1 cellular context compared by ENCODE assay signal in the genomic region with DNA sequence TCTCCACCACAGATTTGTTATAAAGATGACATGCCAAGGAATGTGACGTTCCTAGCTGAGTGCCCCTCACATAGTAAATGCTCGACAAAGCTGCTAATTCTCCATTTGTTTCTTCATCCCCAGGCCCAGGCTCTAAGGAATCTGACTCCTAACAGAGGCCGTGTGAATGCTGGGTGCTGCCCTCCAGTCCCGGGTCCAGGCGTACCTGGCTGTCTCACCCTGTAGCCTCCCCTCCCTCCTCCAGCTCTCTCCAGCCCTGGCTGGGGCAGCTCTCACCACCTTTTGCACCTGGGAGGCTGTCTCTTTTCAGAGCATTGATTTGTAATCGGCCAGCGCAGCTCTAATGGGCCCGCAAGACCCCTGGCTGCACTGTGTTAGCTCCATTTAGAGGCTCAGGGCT.
TF ChIP-seq lines count a peak whose summit lies in the region.

No MANE protein-coding gene starts in this region.

TF ChIP-seq in GM23338, 12 proteins besides CTCF, POLR2A, EP300 and RAD21 (continued from another document):
- TF ChIP-seq, protein P1, sequence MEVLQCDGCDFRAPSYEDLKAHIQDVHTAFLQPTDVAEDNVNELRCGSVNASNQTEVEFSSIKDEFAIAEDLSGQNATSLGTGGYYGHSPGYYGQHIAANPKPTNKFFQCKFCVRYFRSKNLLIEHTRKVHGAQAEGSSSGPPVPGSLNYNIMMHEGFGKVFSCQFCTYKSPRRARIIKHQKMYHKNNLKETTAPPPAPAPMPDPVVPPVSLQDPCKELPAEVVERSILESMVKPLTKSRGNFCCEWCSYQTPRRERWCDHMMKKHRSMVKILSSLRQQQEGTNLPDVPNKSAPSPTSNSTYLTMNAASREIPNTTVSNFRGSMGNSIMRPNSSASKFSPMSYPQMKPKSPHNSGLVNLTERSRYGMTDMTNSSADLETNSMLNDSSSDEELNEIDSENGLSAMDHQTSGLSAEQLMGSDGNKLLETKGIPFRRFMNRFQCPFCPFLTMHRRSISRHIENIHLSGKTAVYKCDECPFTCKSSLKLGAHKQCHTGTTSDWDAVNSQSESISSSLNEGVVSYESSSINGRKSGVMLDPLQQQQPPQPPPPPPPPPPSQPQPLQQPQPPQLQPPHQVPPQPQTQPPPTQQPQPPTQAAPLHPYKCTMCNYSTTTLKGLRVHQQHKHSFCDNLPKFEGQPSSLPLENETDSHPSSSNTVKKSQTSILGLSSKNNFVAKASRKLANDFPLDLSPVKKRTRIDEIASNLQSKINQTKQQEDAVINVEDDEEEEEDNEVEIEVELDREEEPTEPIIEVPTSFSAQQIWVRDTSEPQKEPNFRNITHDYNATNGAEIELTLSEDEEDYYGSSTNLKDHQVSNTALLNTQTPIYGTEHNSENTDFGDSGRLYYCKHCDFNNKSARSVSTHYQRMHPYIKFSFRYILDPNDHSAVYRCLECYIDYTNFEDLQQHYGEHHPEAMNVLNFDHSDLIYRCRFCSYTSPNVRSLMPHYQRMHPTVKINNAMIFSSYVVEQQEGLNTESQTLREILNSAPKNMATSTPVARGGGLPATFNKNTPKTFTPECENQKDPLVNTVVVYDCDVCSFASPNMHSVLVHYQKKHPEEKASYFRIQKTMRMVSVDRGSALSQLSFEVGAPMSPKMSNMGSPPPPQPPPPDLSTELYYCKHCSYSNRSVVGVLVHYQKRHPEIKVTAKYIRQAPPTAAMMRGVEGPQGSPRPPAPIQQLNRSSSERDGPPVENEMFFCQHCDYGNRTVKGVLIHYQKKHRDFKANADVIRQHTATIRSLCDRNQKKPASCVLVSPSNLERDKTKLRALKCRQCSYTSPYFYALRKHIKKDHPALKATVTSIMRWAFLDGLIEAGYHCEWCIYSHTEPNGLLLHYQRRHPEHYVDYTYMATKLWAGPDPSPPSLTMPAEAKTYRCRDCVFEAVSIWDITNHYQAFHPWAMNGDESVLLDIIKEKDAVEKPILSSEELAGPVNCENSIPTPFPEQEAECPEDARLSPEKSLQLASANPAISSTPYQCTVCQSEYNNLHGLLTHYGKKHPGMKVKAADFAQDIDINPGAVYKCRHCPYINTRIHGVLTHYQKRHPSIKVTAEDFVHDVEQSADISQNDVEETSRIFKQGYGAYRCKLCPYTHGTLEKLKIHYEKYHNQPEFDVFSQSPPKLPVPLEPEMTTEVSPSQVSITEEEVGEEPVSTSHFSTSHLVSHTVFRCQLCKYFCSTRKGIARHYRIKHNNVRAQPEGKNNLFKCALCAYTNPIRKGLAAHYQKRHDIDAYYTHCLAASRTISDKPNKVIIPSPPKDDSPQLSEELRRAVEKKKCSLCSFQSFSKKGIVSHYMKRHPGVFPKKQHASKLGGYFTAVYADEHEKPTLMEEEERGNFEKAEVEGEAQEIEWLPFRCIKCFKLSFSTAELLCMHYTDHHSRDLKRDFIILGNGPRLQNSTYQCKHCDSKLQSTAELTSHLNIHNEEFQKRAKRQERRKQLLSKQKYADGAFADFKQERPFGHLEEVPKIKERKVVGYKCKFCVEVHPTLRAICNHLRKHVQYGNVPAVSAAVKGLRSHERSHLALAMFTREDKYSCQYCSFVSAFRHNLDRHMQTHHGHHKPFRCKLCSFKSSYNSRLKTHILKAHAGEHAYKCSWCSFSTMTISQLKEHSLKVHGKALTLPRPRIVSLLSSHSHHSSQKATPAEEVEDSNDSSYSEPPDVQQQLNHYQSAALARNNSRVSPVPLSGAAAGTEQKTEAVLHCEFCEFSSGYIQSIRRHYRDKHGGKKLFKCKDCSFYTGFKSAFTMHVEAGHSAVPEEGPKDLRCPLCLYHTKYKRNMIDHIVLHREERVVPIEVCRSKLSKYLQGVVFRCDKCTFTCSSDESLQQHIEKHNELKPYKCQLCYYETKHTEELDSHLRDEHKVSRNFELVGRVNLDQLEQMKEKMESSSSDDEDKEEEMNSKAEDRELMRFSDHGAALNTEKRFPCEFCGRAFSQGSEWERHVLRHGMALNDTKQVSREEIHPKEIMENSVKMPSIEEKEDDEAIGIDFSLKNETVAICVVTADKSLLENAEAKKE (CRISPR knock-in tag; IDR thresholded peaks at IDR 0.05): no peak
- TF ChIP-seq NANOG (IDR thresholded peaks at IDR 0.05; ENCODE audit: borderline replicate concordance) (no peak), EZH2phosphoT487 (IDR thresholded peaks at IDR 0.05; ENCODE audit: unreplicated experiment) (no peak), POLR2AphosphoS5 (IDR thresholded peaks at IDR 0.05; ENCODE audit: low read depth) (no peak), STAT1 (IDR thresholded peaks at IDR 0.05; ENCODE audit: unreplicated experiment) (no peak), EZH2 (IDR thresholded peaks at IDR 0.05; ENCODE audit: low read depth, unreplicated experiment) (no peak)
- TF ChIP-seq, protein P2, sequence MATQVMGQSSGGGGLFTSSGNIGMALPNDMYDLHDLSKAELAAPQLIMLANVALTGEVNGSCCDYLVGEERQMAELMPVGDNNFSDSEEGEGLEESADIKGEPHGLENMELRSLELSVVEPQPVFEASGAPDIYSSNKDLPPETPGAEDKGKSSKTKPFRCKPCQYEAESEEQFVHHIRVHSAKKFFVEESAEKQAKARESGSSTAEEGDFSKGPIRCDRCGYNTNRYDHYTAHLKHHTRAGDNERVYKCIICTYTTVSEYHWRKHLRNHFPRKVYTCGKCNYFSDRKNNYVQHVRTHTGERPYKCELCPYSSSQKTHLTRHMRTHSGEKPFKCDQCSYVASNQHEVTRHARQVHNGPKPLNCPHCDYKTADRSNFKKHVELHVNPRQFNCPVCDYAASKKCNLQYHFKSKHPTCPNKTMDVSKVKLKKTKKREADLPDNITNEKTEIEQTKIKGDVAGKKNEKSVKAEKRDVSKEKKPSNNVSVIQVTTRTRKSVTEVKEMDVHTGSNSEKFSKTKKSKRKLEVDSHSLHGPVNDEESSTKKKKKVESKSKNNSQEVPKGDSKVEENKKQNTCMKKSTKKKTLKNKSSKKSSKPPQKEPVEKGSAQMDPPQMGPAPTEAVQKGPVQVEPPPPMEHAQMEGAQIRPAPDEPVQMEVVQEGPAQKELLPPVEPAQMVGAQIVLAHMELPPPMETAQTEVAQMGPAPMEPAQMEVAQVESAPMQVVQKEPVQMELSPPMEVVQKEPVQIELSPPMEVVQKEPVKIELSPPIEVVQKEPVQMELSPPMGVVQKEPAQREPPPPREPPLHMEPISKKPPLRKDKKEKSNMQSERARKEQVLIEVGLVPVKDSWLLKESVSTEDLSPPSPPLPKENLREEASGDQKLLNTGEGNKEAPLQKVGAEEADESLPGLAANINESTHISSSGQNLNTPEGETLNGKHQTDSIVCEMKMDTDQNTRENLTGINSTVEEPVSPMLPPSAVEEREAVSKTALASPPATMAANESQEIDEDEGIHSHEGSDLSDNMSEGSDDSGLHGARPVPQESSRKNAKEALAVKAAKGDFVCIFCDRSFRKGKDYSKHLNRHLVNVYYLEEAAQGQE (IDR thresholded peaks at IDR 0.05; ENCODE audit: unreplicated experiment): no peak
- TF ChIP-seq, protein P3, sequence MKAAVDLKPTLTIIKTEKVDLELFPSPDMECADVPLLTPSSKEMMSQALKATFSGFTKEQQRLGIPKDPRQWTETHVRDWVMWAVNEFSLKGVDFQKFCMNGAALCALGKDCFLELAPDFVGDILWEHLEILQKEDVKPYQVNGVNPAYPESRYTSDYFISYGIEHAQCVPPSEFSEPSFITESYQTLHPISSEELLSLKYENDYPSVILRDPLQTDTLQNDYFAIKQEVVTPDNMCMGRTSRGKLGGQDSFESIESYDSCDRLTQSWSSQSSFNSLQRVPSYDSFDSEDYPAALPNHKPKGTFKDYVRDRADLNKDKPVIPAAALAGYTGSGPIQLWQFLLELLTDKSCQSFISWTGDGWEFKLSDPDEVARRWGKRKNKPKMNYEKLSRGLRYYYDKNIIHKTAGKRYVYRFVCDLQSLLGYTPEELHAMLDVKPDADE (IDR thresholded peaks at IDR 0.05): no peak
